Comparison of ENCODE assay signal across 1 cellular context in the genomic region with DNA sequence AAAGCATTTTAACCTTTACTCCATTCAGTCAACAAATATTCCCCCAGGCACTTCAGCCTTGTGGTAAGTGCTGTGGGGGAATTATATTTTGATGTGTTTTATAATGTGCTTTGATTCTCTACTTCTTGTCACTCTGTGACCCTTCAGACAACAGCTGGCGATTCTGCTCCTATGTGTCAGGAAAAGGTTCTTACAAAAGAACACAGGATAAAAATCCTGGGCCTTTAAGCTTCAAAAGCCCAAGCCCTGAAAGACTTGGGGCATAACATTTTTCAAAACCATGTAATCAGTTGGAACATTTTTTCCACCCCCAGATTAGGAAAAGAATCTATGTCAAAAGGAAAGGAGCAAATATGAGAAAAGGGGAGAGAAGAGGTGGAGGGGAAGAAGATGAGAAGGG.
TF ChIP-seq lines count a peak whose summit lies in the region.

No MANE protein-coding gene starts in this region.

TF ChIP-seq in endothelial cell of umbilical vein, 7 proteins besides CTCF, POLR2A, EP300 and RAD21:
- TF ChIP-seq JUN (IDR thresholded peaks at IDR 0.05; ENCODE audit: borderline replicate concordance, insufficient read depth, insufficient read length, low read depth) = no peak
- TF ChIP-seq EZH2 (IDR thresholded peaks at IDR 0.05; ENCODE audit: borderline replicate concordance, low read depth, low read length, severe bottlenecking) = no peak
- no peak for TF ChIP-seq FOS (IDR thresholded peaks at IDR 0.05; ENCODE audit: borderline replicate concordance, insufficient read depth, low read length)
- TF ChIP-seq POLR2AphosphoS5 (IDR thresholded peaks at IDR 0.05; ENCODE audit: insufficient read depth, low read depth, low read length) = no peak
- no peak for TF ChIP-seq GATA2 (IDR thresholded peaks at IDR 0.05; ENCODE audit: insufficient read depth, insufficient read length, low read depth, low read length)
- no peak for TF ChIP-seq MYC (IDR thresholded peaks at IDR 0.05; ENCODE audit: low read depth, low read length)
- TF ChIP-seq MAX (IDR thresholded peaks at IDR 0.05; ENCODE audit: insufficient read depth, insufficient read length) = no peak
